In the genomic region with DNA sequence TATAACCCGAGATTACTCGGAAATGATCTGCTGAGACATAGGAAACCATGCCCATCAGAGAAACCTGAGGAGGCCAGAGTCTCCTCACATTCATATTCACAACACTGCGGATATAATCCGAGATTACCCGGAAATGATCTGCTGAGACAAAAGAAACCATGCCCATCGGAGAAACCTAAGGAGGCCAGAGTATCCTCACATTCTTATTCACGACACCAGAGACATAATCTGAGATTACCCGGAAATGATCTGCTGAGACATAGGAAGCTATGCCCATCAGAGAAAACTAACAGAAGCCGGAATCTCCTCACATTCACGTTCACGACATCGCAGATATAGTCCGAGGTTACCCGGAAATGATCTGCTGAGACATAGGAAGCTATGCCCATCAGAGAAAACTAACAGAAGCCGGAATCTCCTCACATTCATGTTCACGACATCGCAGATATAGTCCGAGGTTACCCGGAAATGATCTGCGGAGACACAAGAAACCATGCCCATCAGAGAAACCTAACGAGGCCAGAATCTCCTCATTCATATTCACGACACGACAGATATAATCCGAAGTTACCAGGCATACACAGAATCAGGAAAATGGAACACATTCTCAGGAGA, we compare ENCODE assay signal across 35 cellular contexts.
"Had no signal": no experiment of that assay in that cellular context is flagged by ENCODE, and none has a peak within 500 bp of the region (broad histone marks: within the 10 kb centered on the region; RNA-seq: fewer than 3 reads in every experiment).

No MANE protein-coding gene starts in this region.

- DNase-seq: Karpas-422, Kasumi-1, MG63, MM.1S, MV-4-11, NCI-H1048, NCI-H1092, NCI-H1092 treated with DMSO at 0.1 percent for 48 hours, NCI-H1105, NCI-H1105 treated with DMSO at 0.1 percent for 48 hours, NCI-H1417, NCI-H1417 treated with DMSO at 0.1 percent for 48 hours, NCI-H1436, NCI-H1436 treated with DMSO at 0.1 percent for 48 hours, NCI-H146, NCI-H1694, NCI-H1694 treated with DMSO at 0.1 percent for 48 hours, NCI-H187, NCI-H187 treated with DMSO at 0.1 percent for 48 hours, NCI-H1930, NCI-H2029, NCI-H2029 treated with DMSO at 0.1 percent for 48 hours, NCI-H2081, NCI-H2081 treated with DMSO at 0.1 percent for 48 hours, NCI-H2107, NCI-H2171, NCI-H2171 treated with DMSO at 0.1 percent for 48 hours, NCI-H2227 treated with DMSO at 0.1 percent for 48 hours, NCI-H226, NCI-H345, NCI-H446, NCI-H446 treated with DMSO at 0.1 percent for 48 hours, NCI-H510A, NCI-H510A treated with DMSO at 0.1 percent for 48 hours, NCI-H524 had no signal

- H3K9me3 ChIP-seq: MG63 had no signal

- H3K36me3 ChIP-seq: MG63 had no signal

- H3K4me3 ChIP-seq: MG63 had no signal

- H3K27me3 ChIP-seq: MG63 had no signal
